ENCODE assay signal across 1 cellular context in genomic region chr5:109705596-109705995, GRCh38.
TF ChIP-seq lines count a peak whose summit lies in the region.

No MANE protein-coding gene starts in this region.

TF ChIP-seq in SK-N-SH, 30 proteins besides CTCF, POLR2A, EP300 and RAD21 (continued from another document):
- TF ChIP-seq PBX3 (IDR thresholded peaks at IDR 0.05) (peak; percentile 40; the same call in 1 of the 2 replicates), MAX (IDR thresholded peaks at IDR 0.05; ENCODE audit: low read depth) (no peak), ZBTB33 (IDR thresholded peaks at IDR 0.05; ENCODE audit: borderline replicate concordance, low read depth) (no peak), JUND (IDR thresholded peaks at IDR 0.05) (0 out of 2 replicates have a peak, but pooled peaks have one; percentile 17), RFX5 (IDR thresholded peaks at IDR 0.05; ENCODE audit: low read length) (no peak), YY1 (IDR thresholded peaks at IDR 0.05; ENCODE audit: low read depth) (0 out of 2 replicates have a peak, but pooled peaks have one; percentile 27), TEAD4 (IDR thresholded peaks at IDR 0.05; ENCODE audit: borderline replicate concordance, insufficient read depth) (0 out of 2 replicates have a peak, but pooled peaks have one; percentile 40), FOXM1 (IDR thresholded peaks at IDR 0.05; ENCODE audit: low read depth) (no peak), MXI1 (IDR thresholded peaks at IDR 0.05; ENCODE audit: low read depth, low read length) (no peak), GATA2 (CRISPR knock-in tag; IDR thresholded peaks at IDR 0.05) (no peak), USF1 (IDR thresholded peaks at IDR 0.05; ENCODE audit: borderline replicate concordance, low read depth) (no peak), SIN3A (IDR thresholded peaks at IDR 0.05; ENCODE audit: borderline replicate concordance, low read depth, low read length) (no peak), NFIC (IDR thresholded peaks at IDR 0.05; ENCODE audit: borderline replicate concordance) (peak; percentile 55), RXRA (IDR thresholded peaks at IDR 0.05; ENCODE audit: borderline replicate concordance, low read depth) (no peak), NRF1 (IDR thresholded peaks at IDR 0.05; ENCODE audit: low read depth, low read length) (no peak), IRF3 (IDR thresholded peaks at IDR 0.05; ENCODE audit: low read depth, low read length) (no peak), POLR2AphosphoS5 (IDR thresholded peaks at IDR 0.05; ENCODE audit: low read depth, low read length) (no peak), GABPA (IDR thresholded peaks at IDR 0.05; ENCODE audit: low read depth) (no peak), TCF12 (IDR thresholded peaks at IDR 0.05) (peak; percentile 62), USF2 (IDR thresholded peaks at IDR 0.05; ENCODE audit: borderline replicate concordance, low read depth, low read length) (no peak)
TF ChIP-seq in SK-N-SH: peak in this region for 6.
